22 cellular contexts compared by ENCODE assay signal in genomic region chr4:103895876-103896465, GRCh38.
DNase-seq lines count a peak whose midpoint lies in the region; ATAC-seq and TF ChIP-seq lines count a peak whose summit lies in the region.
"Had no signal": no experiment of that assay in that cellular context is flagged by ENCODE, and none has a peak within 500 bp of the region (broad histone marks: within the 10 kb centered on the region; RNA-seq: fewer than 3 reads in every experiment).

No MANE protein-coding gene starts in this region.

- H2BK5ac ChIP-seq in trophoblast cell (ENCODE audit: low read depth, low read length, poor library complexity): no peak overlapping the region

- peaks cover 6% of the 10 kb centered on the region for H3K9me3 Mint-ChIP-seq in endodermal cell

- H3K36me3 Mint-ChIP-seq in endodermal cell (ENCODE audit: low read depth): no peaks in the 10 kb centered on the region
- H3K36me3 Mint-ChIP-seq: CD14-positive monocyte had no signal

- no peak overlapping the region for H2AK5ac ChIP-seq in trophoblast cell (ENCODE audit: low read length)

- no peak overlapping the region for H3K4me2 ChIP-seq in trophoblast cell (ENCODE audit: low read length)

- H3K27me3 ChIP-seq in trophoblast cell (ENCODE audit: insufficient read depth, low read length): no peaks in the 10 kb centered on the region
- no peaks in the 10 kb centered on the region for H3K27me3 ChIP-seq in endodermal cell (ENCODE audit: control insufficient read depth, insufficient read depth, low read length, poor library complexity, severe bottlenecking)
- H3K27me3 ChIP-seq: SJSA1 had no signal

- H3K4ac ChIP-seq in trophoblast cell (ENCODE audit: low read depth, low read length): no peak overlapping the region

- no peak overlapping the region for H3K14ac ChIP-seq in trophoblast cell (ENCODE audit: low read length)

- H4K12ac ChIP-seq in trophoblast cell (ENCODE audit: low read depth, low read length): no peak overlapping the region

- H3K27ac ChIP-seq in trophoblast cell (ENCODE audit: low read depth, low read length): no peak overlapping the region
- no peak overlapping the region for H3K27ac ChIP-seq in RWPE1
- H3K27ac ChIP-seq in endodermal cell (ENCODE audit: low read depth, low read length): no peak overlapping the region
- H3K27ac ChIP-seq: SJSA1 had no signal

- no peak overlapping the region for H2BK120ac ChIP-seq in trophoblast cell (ENCODE audit: insufficient read depth, low read length, poor library complexity)

- H2BK12ac ChIP-seq in trophoblast cell (ENCODE audit: low read length): no peak overlapping the region

- no peak overlapping the region for H3K4me3 Mint-ChIP-seq in endodermal cell
- H3K4me3 Mint-ChIP-seq: CD14-positive monocyte had no signal

- no peaks in the 10 kb centered on the region for H3K4me1 Mint-ChIP-seq in endodermal cell
- H3K4me1 Mint-ChIP-seq: CD14-positive monocyte had no signal

- H3K4me1 ChIP-seq in trophoblast cell (ENCODE audit: control insufficient read depth in 1 of 2, insufficient read depth in 2 of 2, low read length in 2 of 2) (no peaks in the 10 kb centered on the region), endodermal cell (ENCODE audit: control insufficient read depth, insufficient read depth, low read length) (no peaks in the 10 kb centered on the region)
- H3K4me1 ChIP-seq: SJSA1 had no signal

- H3K27ac Mint-ChIP-seq in endodermal cell: no peak overlapping the region
- H3K27ac Mint-ChIP-seq: CD14-positive monocyte had no signal

- no peaks in the 10 kb centered on the region for H3K79me2 ChIP-seq in trophoblast cell (ENCODE audit: control insufficient read depth, insufficient read depth, low read length, poor library complexity)

- H3K23ac ChIP-seq in trophoblast cell (ENCODE audit: low read length): no peak overlapping the region

- H3K79me1 ChIP-seq in trophoblast cell (ENCODE audit: low read length): no peaks in the 10 kb centered on the region

- H4K91ac ChIP-seq in trophoblast cell (ENCODE audit: low read depth, low read length): no peak overlapping the region

- H3K9me3 ChIP-seq in trophoblast cell (ENCODE audit: insufficient read depth, low read depth, low read length) (peaks cover 3% of the 10 kb centered on the region), endodermal cell (ENCODE audit: control insufficient read depth, low read length) (no peaks in the 10 kb centered on the region)
- H3K9me3 ChIP-seq: SJSA1 had no signal

- DNase-seq in ELR (ENCODE audit: low read depth): peak; percentile 53
- peak; percentile 4 for DNase-seq in RKO (ENCODE audit: low spot score)
- DNase-seq in trophoblast cell: peak; percentile 73 to 80
- DNase-seq in RWPE1 (ENCODE audit: low spot score): no peak
- DNase-seq in NCI-H146 (lab: John Stamatoyannopoulos, UW): no peak
- no peak for DNase-seq in endodermal cell
- DNase-seq in stimulated activated CD4-positive, alpha-beta T cell treated with anti-CD3 and anti-CD28 coated beads, Interleukin-1b, Interleukin-23, amount 100 ng/mL, for 48 hours: no peak
- DNase-seq: ACHN, DMS 273 treated with DMSO at 0.1 percent for 48 hours, DND-41, GDM1, NCI-H1105, NCI-H1694, NCI-H2107, NCI-H510A, NCI-H748 treated with DMSO at 0.1 percent for 48 hours, OCI-M1, SW 1271, T-helper 2 cell had no signal

- H3K9ac ChIP-seq in trophoblast cell (ENCODE audit: low read length) (no peak overlapping the region), endodermal cell (ENCODE audit: extremely low read depth, low read length, poor library complexity, severe bottlenecking) (no peak overlapping the region)

- TF ChIP-seq CTCF in RWPE1 (conservative IDR thresholded peaks at IDR 0.05; ENCODE audit: low read depth): no peak
- TF ChIP-seq CTCF in endodermal cell (conservative IDR thresholded peaks at IDR 0.05): no peak

- no peak overlapping the region for H3K18ac ChIP-seq in trophoblast cell (ENCODE audit: low read length)

- POLR2A ChIA-PET in RWPE1 (lab: Yijun Ruan, JAX; ENCODE audit: low non-redundant PET): no interaction called here

- H3K36me3 ChIP-seq in trophoblast cell (ENCODE audit: control insufficient read depth in 1 of 2, insufficient read depth in 2 of 2, low read length in 2 of 2) (no peaks in the 10 kb centered on the region), endodermal cell (ENCODE audit: control insufficient read depth, insufficient read depth, low read length) (no peaks in the 10 kb centered on the region)
- H3K36me3 ChIP-seq: SJSA1 had no signal

- no peak overlapping the region for H2AFZ ChIP-seq in trophoblast cell (ENCODE audit: insufficient read depth, low read length, poor library complexity)

- H4K8ac ChIP-seq in trophoblast cell (ENCODE audit: low read depth, low read length): no peak overlapping the region

- H3K4me3 ChIP-seq in trophoblast cell (ENCODE audit: low read depth, low read length) (no peak overlapping the region), endodermal cell (ENCODE audit: low read length) (no peak overlapping the region)
- H3K4me3 ChIP-seq: SJSA1 had no signal

- peak; percentile 44 for ATAC-seq in HG02610 (IDR thresholded peaks at IDR 0.05; ENCODE audit: unreplicated experiment)

- H3K27me3 Mint-ChIP-seq in endodermal cell (ENCODE audit: insufficient read depth): no peaks in the 10 kb centered on the region

- CTCF ChIA-PET in RWPE1 (lab: Yijun Ruan, JAX): interaction anchor here (1.0 kb wide), 1 partner anchor 19 kb away, joined by 3 read pairs; no protein-coding TSS in a partner anchor

Comparison
In these comparisons a context has a peak if more than half of its experiments do, and no peak if none do; other contexts are left out.
1. DNase-seq: peak in ELR (single experiment), RKO (single experiment) and trophoblast cell (2 of 2); none in RWPE1 (single experiment), NCI-H146 (single experiment), endodermal cell (single experiment) and stimulated activated CD4-positive, alpha-beta T cell treated with anti-CD3 and anti-CD28 coated beads, Interleukin-1b, Interleukin-23, amount 100 ng/mL, for 48 hours (single experiment).